8 cellular contexts compared by ENCODE assay signal in genomic region chr1:52365746-52366516, GRCh38. TPM values are rescaled to one million over a fixed set of nuclear protein-coding genes. Genes with fewer than 3 reads are reported as not detected.
DNase-seq lines count a peak whose midpoint lies in the region; ATAC-seq, FAIRE-seq and TF ChIP-seq lines count a peak whose summit lies in the region.

CC2D1B (minus strand) TSS chr1:52366205; CDS start chr1:52364620, 1,585 bp downstream.

- H2BK15ac ChIP-seq in H1 (ENCODE audit: low read length) = no peak within 1 kb of the TSS
- peak within 1 kb of the TSS; percentile 82 for H2BK15ac ChIP-seq in mesenchymal stem cell (ENCODE audit: low read depth, poor library complexity, severe bottlenecking)

- peak within 1 kb of the TSS; percentile 87 for H3K18ac ChIP-seq in H1 (ENCODE audit: extremely low read depth, low read length)
- H3K18ac ChIP-seq in mesenchymal stem cell (ENCODE audit: low read depth in 1 of 2, low read length in 2 of 2) = peak within 1 kb of the TSS; percentile 95 to 99

- FAIRE-seq in HTR-8/SVneo (lab: Jason Lieb, UNC) (peak; percentile 95), H1 (lab: Jason Lieb, UNC) (no peak)

- WGBS in H1 (ENCODE audit: extremely low coverage in 1 of 2, insufficient coverage in 1 of 2, insufficient read length in 1 of 2, insufficient replicate concordance in 2 of 2, low coverage in 1 of 2, low lambda C conversion rate in 2 of 2, missing lambda C conversion rate in 1 of 2), 2 experiments = 4% methylated on average over 53 of the region's 92 CpGs; no CpG with 5 or more reads in 1 of the 2 experiments
- WGBS in mesenchymal stem cell = under 1% methylated on average over 76 of the region's 92 CpGs

- peak within 1 kb of the TSS; percentile 33 for H3K56ac ChIP-seq in H1 (replicated peaks; ENCODE audit: insufficient read length, low read depth, low read length)

- H3K4me2 ChIP-seq in H1 (ENCODE audit: insufficient read depth in 1 of 2, low read depth in 2 of 2, low read length in 2 of 2) (peak within 1 kb of the TSS; percentile 86 to 99), mesenchymal stem cell (ENCODE audit: low read length, poor library complexity, severe bottlenecking) (peak within 1 kb of the TSS; percentile 87)

- no peak within 1 kb of the TSS for H2BK120ac ChIP-seq in H1 (replicated peaks; ENCODE audit: low read depth, low read length)
- H2BK120ac ChIP-seq in mesenchymal stem cell (ENCODE audit: low read depth, low read length) = peak within 1 kb of the TSS; percentile 82

- peak in 1 of 2 experiments; percentile 15 for TF ChIP-seq CTCF in Caco-2 (IDR thresholded peaks at IDR 0.05; ENCODE audit: insufficient read depth in 1 of 2, low read depth in 1 of 2, low read length in 1 of 2, severe bottlenecking in 1 of 2, unreplicated experiment in 1 of 2)
- no peak for TF ChIP-seq CTCF in H1 (IDR thresholded peaks at IDR 0.05; ENCODE audit: control extremely low read depth in 1 of 3, insufficient read depth in 1 of 3, low read depth in 1 of 3, low read length in 3 of 3)

- no peak within 1 kb of the TSS for H2BK20ac ChIP-seq in H1 (ENCODE audit: low read length)

- H3K4ac ChIP-seq in H1 (replicated peaks; ENCODE audit: insufficient read length, low read depth, low read length) (peak within 1 kb of the TSS; percentile 35), mesenchymal stem cell (ENCODE audit: low read depth in 1 of 2, low read length in 2 of 2) (peak within 1 kb of the TSS; percentile 99 to 100)

- H2AFZ ChIP-seq in H1 (ENCODE audit: low read length) = peak within 1 kb of the TSS; percentile 74; the same call in 1 of the 2 replicates
- peak within 1 kb of the TSS; percentile 91 for H2AFZ ChIP-seq in mesenchymal stem cell (ENCODE audit: low read depth, low read length)

- peaks cover 0 to 5% of the 10 kb centered on the region in 2 experiments; a peak in 1 of 4 replicates for H3K79me2 ChIP-seq in H1 (ENCODE audit: control insufficient read depth in 1 of 2, insufficient read depth in 2 of 2, low read length in 2 of 2)

- H3K9ac ChIP-seq in H1 (replicated peaks in 1 of 4; ENCODE audit: extremely low read depth in 1 of 4, low read depth in 3 of 4, low read length in 3 of 4) (peak within 1 kb of the TSS; percentile 59 to 88 (median 66)), mesenchymal stem cell (ENCODE audit: low read length) (peak within 1 kb of the TSS; percentile 92)

- H2BK12ac ChIP-seq in H1 (ENCODE audit: low read depth, low read length) = 0 out of 2 replicates have a peak within 1 kb of the TSS, but pooled peaks have one; percentile 76
- peak within 1 kb of the TSS; percentile 29 to 57 for H2BK12ac ChIP-seq in mesenchymal stem cell (ENCODE audit: low read length in 2 of 2)

- peaks cover 9% of the 10 kb centered on the region for H3K4me1 Mint-ChIP-seq in Caco-2 (ENCODE audit: low read depth, unreplicated experiment)

- H3K36me3 ChIP-seq in Caco-2 (ENCODE audit: control insufficient read depth, insufficient read depth, low read length) = peaks cover 2% of the 10 kb centered on the region
- peaks cover 0 to 15% (median 7%) of the 10 kb centered on the region in 4 experiments; a peak in 4 of 8 replicates for H3K36me3 ChIP-seq in H1 (ENCODE audit: control insufficient read depth in 2 of 4, insufficient read depth in 4 of 4, low read length in 3 of 4)
- H3K36me3 ChIP-seq in mesenchymal stem cell (ENCODE audit: control insufficient read depth in 1 of 2, insufficient read depth in 2 of 2, low read depth in 1 of 2, low read length in 2 of 2) = peaks cover 22 to 27% of the 10 kb centered on the region in 2 experiments

- CTCF ChIA-PET in Caco-2 (lab: Charles Lee) = interaction anchor here (0.5 to 2.6 kb wide), 7 partner anchors 15 to 793 kb away, joined by 3 to 9 read pairs (median 3); partner anchors contain the start of genes ORC1 and PRPF38A
- CTCF ChIA-PET in H1 (lab: Charles Lee; ENCODE audit: partially characterized antibody) = interaction anchor here (1.0 to 1.4 kb wide), 3 partner anchors 14 to 24 kb away, joined by 3 to 9 read pairs (median 5); no protein-coding TSS in a partner anchor

- H3K79me1 ChIP-seq in H1 (ENCODE audit: low read depth, low read length) (peaks cover 9% of the 10 kb centered on the region; the same call in 1 of the 2 replicates), mesenchymal stem cell (replicated peaks; ENCODE audit: low read length, poor library complexity, severe bottlenecking) (peaks cover 25% of the 10 kb centered on the region)

- H3K14ac ChIP-seq in H1 (ENCODE audit: insufficient read length) = no peak within 1 kb of the TSS
- H3K14ac ChIP-seq in mesenchymal stem cell (ENCODE audit: low read length in 2 of 2) = peak within 1 kb of the TSS in 1 of 2 experiments; percentile 100

- no peak; a peak in 1 of 4 replicates for TF ChIP-seq RAD21 in H1 (IDR thresholded peaks at IDR 0.05 in 1 of 2, conservative IDR thresholded peaks at IDR 0.05 in 1 of 2; ENCODE audit: low read depth in 2 of 2, low read length in 2 of 2)

- TF ChIP-seq POLR2A in H1 (IDR thresholded peaks at IDR 0.05; ENCODE audit: control extremely low read depth in 1 of 2, low read depth in 2 of 2, low read length in 2 of 2) = peak in 1 of 2 experiments; percentile 80; a peak in 2 of 3 replicates

- TF ChIP-seq EP300 in H1 (IDR thresholded peaks at IDR 0.05; ENCODE audit: borderline replicate concordance in 1 of 2, low read depth in 2 of 2, low read length in 2 of 2) = no peak

- peak within 1 kb of the TSS; percentile 96 for H3K4me3 Mint-ChIP-seq in Caco-2 (ENCODE audit: unreplicated experiment)

- ATAC-seq in GM21367 (IDR thresholded peaks at IDR 0.05; ENCODE audit: unreplicated experiment) = peak; percentile 86

- H3K9me3 ChIP-seq in Caco-2 = no peaks in the 10 kb centered on the region
- no peaks in the 10 kb centered on the region for H3K9me3 ChIP-seq in H1 (ENCODE audit: insufficient read depth in 2 of 2, low read depth in 1 of 2, low read length in 1 of 2)
- no peaks in the 10 kb centered on the region for H3K9me3 ChIP-seq in mesenchymal stem cell (ENCODE audit: control insufficient read depth, low read length)

- H2BK5ac ChIP-seq in H1 (ENCODE audit: low read depth, low read length) (peak within 1 kb of the TSS; percentile 73; the same call in 1 of the 2 replicates), mesenchymal stem cell (ENCODE audit: low read depth, low read length, poor library complexity, severe bottlenecking) (peak within 1 kb of the TSS; percentile 81)

- BruUV-seq in Caco-2 (replicated peaks; lab: Mats Ljungman, UMichigan) = TSS peak; percentile 76

- peaks cover 32% of the 10 kb centered on the region for H3K36me3 Mint-ChIP-seq in Caco-2 (ENCODE audit: insufficient read depth, unreplicated experiment)

- peak within 1 kb of the TSS; percentile 83 for H3K4me3 ChIP-seq in Caco-2 (ENCODE audit: low read depth, low read length)
- peak within 1 kb of the TSS; percentile 76 to 92 (median 86) for H3K4me3 ChIP-seq in H1 (ENCODE audit: extremely low read depth in 1 of 4, insufficient read depth in 2 of 4, low read depth in 3 of 4, low read length in 4 of 4)
- peak within 1 kb of the TSS; percentile 88 to 94 for H3K4me3 ChIP-seq in mesenchymal stem cell (ENCODE audit: insufficient read depth in 1 of 2, low read depth in 1 of 2, low read length in 2 of 2)

- no peaks in the 10 kb centered on the region for H3K27me3 Mint-ChIP-seq in Caco-2 (ENCODE audit: insufficient read depth, unreplicated experiment)

- peak; percentile 99 for DNase-seq in Caco-2
- peak; percentile 97 for DNase-seq in HTR-8/SVneo (ENCODE audit: insufficient read length, low spot score)
- peak; percentile 98 for DNase-seq in NOMO-1 treated with dmso at 0.1 percent for 144 hours (lab: John Stamatoyannopoulos, UW; ENCODE audit: unreplicated experiment)
- DNase-seq in activated CD8-positive, alpha-beta memory T cell treated with anti-CD3 and anti-CD28 coated beads for 48 hours (ENCODE audit: low read depth in 2 of 3, low spot score in 2 of 3) = peak; percentile 94 to 99 (median 97)
- DNase-seq in H1 (ENCODE audit: low read depth in 1 of 2, low spot score in 2 of 2) = peak; percentile 99 to 100
- DNase-seq in mesenchymal stem cell = peak; percentile 98
- DNase-seq in stimulated activated CD8-positive, alpha-beta memory T cell treated with anti-CD3 and anti-CD28 coated beads, Interleukin-12 subunit alpha, Interleukin-12 subunit beta, amount 100 ng/mL, for 4 hours (ENCODE audit: low read depth) = peak; percentile 99

- H2AK5ac ChIP-seq in H1 (ENCODE audit: low read depth, low read length) (0 out of 2 replicates have a peak within 1 kb of the TSS, but pooled peaks have one; percentile 69), mesenchymal stem cell (ENCODE audit: low read length, severe bottlenecking) (peak within 1 kb of the TSS; percentile 38)

- POLR2A ChIA-PET in Caco-2 (lab: Charles Lee) = interaction anchor here (0.5 to 1.0 kb wide), 3 partner anchors 38 to 520 kb away, joined by 3 to 5 read pairs (median 5); partner anchors contain the start of genes ORC1, PRPF38A and TXNDC12
- POLR2A ChIA-PET in H1 (lab: Charles Lee; ENCODE audit: partially characterized antibody) = interaction anchor here (0.6 to 4.0 kb wide), 8 partner anchors 9 to 333 kb away, joined by 3 to 46 read pairs (median 6); partner anchors contain the start of genes BTF3L4, ORC1, PRPF38A and TXNDC12

- H4K8ac ChIP-seq in H1 (ENCODE audit: extremely low read depth, insufficient read depth, low read length) (peak within 1 kb of the TSS; percentile 83), mesenchymal stem cell (ENCODE audit: low read length) (peak within 1 kb of the TSS; percentile 93)

- H4K5ac ChIP-seq in H1 (ENCODE audit: insufficient read length, low read depth, low read length) = peak within 1 kb of the TSS; percentile 54

- peaks cover 12% of the 10 kb centered on the region for H3K23me2 ChIP-seq in H1 (ENCODE audit: low read depth, low read length)

- H3K27ac ChIP-seq in H1 (ENCODE audit: low read depth, low read length) = peak within 1 kb of the TSS; percentile 20; the same call in 1 of the 2 replicates
- peak within 1 kb of the TSS; percentile 77 for H3K27ac ChIP-seq in mesenchymal stem cell (ENCODE audit: low read length, poor library complexity, severe bottlenecking)

- H3K27ac Mint-ChIP-seq in Caco-2 (ENCODE audit: unreplicated experiment) = peak within 1 kb of the TSS; percentile 95

- H4K91ac ChIP-seq in H1 (replicated peaks; ENCODE audit: insufficient read length, low read length) (peak within 1 kb of the TSS; percentile 87), mesenchymal stem cell (ENCODE audit: low read length) (peak within 1 kb of the TSS; percentile 98)

- H3K23ac ChIP-seq in H1 (ENCODE audit: insufficient read length) = no peak within 1 kb of the TSS
- H3K23ac ChIP-seq in mesenchymal stem cell (ENCODE audit: low read length in 2 of 2) = peak within 1 kb of the TSS; percentile 67 to 94

- intact Hi-C loops in Caco-2 (cut with micrococcal nuclease; ENCODE audit: unreplicated experiment) = loop anchor here (1.0 kb wide), 1 partner anchor 38 kb away; the partner anchor contains the start of genes ORC1 and PRPF38A

- H3K4me1 ChIP-seq in Caco-2 = peaks cover 6% of the 10 kb centered on the region; the same call in 1 of the 2 replicates
- H3K4me1 ChIP-seq in H1 (replicated peaks in 1 of 4; ENCODE audit: control insufficient read depth in 3 of 4, insufficient read depth in 4 of 4, low read length in 3 of 4) = peaks cover 0 to 9% (median 5%) of the 10 kb centered on the region in 4 experiments
- H3K4me1 ChIP-seq in mesenchymal stem cell (ENCODE audit: control insufficient read depth, insufficient read depth, low read depth, low read length) = peaks cover 22% of the 10 kb centered on the region

- no peaks in the 10 kb centered on the region for H3K9me3 Mint-ChIP-seq in Caco-2 (ENCODE audit: unreplicated experiment)

- no peaks in the 10 kb centered on the region for H3K27me3 ChIP-seq in Caco-2 (replicated peaks; ENCODE audit: control insufficient read depth, insufficient read depth, low read length)
- H3K27me3 ChIP-seq in H1 (replicated peaks in 1 of 4; ENCODE audit: control insufficient read depth in 3 of 4, extremely low read depth in 1 of 4, insufficient read depth in 3 of 4, low read length in 3 of 4) = no peaks in the 10 kb centered on the region
- no peaks in the 10 kb centered on the region for H3K27me3 ChIP-seq in mesenchymal stem cell (ENCODE audit: control insufficient read depth in 1 of 2, insufficient read depth in 1 of 2, low read length in 2 of 2)

- H4K20me1 ChIP-seq in H1 (replicated peaks in 1 of 2; ENCODE audit: control insufficient read depth in 1 of 2, insufficient read depth in 2 of 2, low read length in 2 of 2) = peaks cover 0 to 9% of the 10 kb centered on the region in 2 experiments

RNA-seq across cellular contexts. Expression of gene CC2D1B, which starts in this region (rescaled TPM):
- total RNA-seq in Caco-2 (2022) = 31.1 and 32.4 TPM in 2 replicates
- 13.1 and 13.8 TPM in 2 replicates for total RNA-seq in H1 (2021; fragmentation: NEBNext Ultra II Directional; extraction: Animal tissue kit (Norgen Biotek cat#: 25700))
- 7.4 and 9.2 TPM in 2 replicates for polyA plus RNA-seq in H1 (2011; rRNA removed)
- 8.9 TPM for polyA plus RNA-seq in H1 (2011; cell fraction: cytosol; rRNA removed)
- 38.0 TPM for polyA plus RNA-seq in H1 (2011; cell fraction: nucleus; rRNA removed)
- polyA plus RNA-seq in H1 (2012, experiment 1 of 2) = 9.9 to 14.7 TPM (median 14.0 TPM) in 4 replicates
- 10.1 TPM for polyA plus RNA-seq in H1 (2012, experiment 2 of 2)
- polyA plus RNA-seq in H1 (2013, experiment 1 of 2) = 8.6 TPM
- polyA plus RNA-seq in H1 (2013, experiment 2 of 2) = 7.5 TPM
- polyA minus RNA-seq in H1 (2011; rRNA and poly(A)+ RNA removed) = 8.8 and 10.7 TPM in 2 replicates
- polyA minus RNA-seq in H1 (2011; cell fraction: cytosol; rRNA and poly(A)+ RNA removed) = 9.1 TPM
- 21.8 TPM for polyA minus RNA-seq in H1 (2011; cell fraction: nucleus; rRNA and poly(A)+ RNA removed)
- polyA plus RNA-seq in mesenchymal stem cell (2013, experiment 1 of 2) = 16.4 TPM
- polyA plus RNA-seq in mesenchymal stem cell (2013, experiment 2 of 2) = 15.3 TPM

Comparison
In these comparisons a context has a peak if more than half of its experiments do, and no peak if none do; other contexts are left out.
1. Peak in every context shown above with its lines: DNase-seq, ATAC-seq, H3K4me3 ChIP-seq and H3K27ac ChIP-seq.